8 cellular contexts compared by ENCODE assay signal in genomic region chr22:30424471-30425326, GRCh38. TPM values are rescaled to one million over a fixed set of nuclear protein-coding genes. Genes with fewer than 3 reads are reported as not detected.
DNase-seq lines count a peak whose midpoint lies in the region; ATAC-seq and FAIRE-seq lines count a peak whose summit lies in the region.

No MANE protein-coding gene starts in this region.

- peak; percentile 64 for DNase-seq in activated CD8-positive, alpha-beta memory T cell treated with anti-CD3 and anti-CD28 coated beads, Interleukin-2, amount 50 U/mL, for 48 hours
- no peak for DNase-seq in activated CD8-positive, alpha-beta memory T cell treated with anti-CD3 and anti-CD28 coated beads, Interleukin-2, amount 50 U/mL, for 4 hours
- DNase-seq in RCC 7860 (ENCODE audit: low spot score), result peak; percentile 51
- no peak for DNase-seq in effector memory CD4-positive, alpha-beta T cell
- DNase-seq in naive thymus-derived CD8-positive, alpha-beta T cell, result peak in 2 of 10 donors; percentile 25 to 70
- DNase-seq in effector CD4-positive, alpha-beta T cell, result no peak
- no peak for DNase-seq in NCI-H2196 (lab: John Stamatoyannopoulos, UW; ENCODE audit: unreplicated experiment)

- H3K4me1 ChIP-seq in effector memory CD4-positive, alpha-beta T cell (ENCODE audit: control insufficient read depth, insufficient read depth, low read length, poor library complexity, severe bottlenecking), result peaks cover 42% of the 10 kb centered on the region

- peak in 1 of 2 donors; percentile 6 for ATAC-seq in naive thymus-derived CD8-positive, alpha-beta T cell
- no peak for ATAC-seq in HG02885 (IDR thresholded peaks at IDR 0.05; ENCODE audit: poor library complexity, unreplicated experiment)

- POLR2A ChIA-PET in naive thymus-derived CD8-positive, alpha-beta T cell (lab: Charles Lee), result interaction anchor here (0.7 to 7.4 kb wide), 23 partner anchors 10 to 871 kb away, joined by 3 to 118 read pairs (median 6); partner anchors contain the start of genes CASTOR1, CCDC157, RNF215 and SEC14L2

- H3K27ac Mint-ChIP-seq in naive thymus-derived CD8-positive, alpha-beta T cell, result peak overlapping the region; percentile 97 to 100 (median 99)

- H3K27ac ChIP-seq in effector memory CD4-positive, alpha-beta T cell (ENCODE audit: insufficient read depth, low read length, poor library complexity, severe bottlenecking), result peak overlapping the region; percentile 85

- FAIRE-seq in RCC 7860 (lab: Jason Lieb, UNC), result no peak

- H3K9me3 ChIP-seq in effector memory CD4-positive, alpha-beta T cell (ENCODE audit: control insufficient read depth, low read length), result no peaks in the 10 kb centered on the region

- no peaks in the 10 kb centered on the region for H3K9me3 Mint-ChIP-seq in naive thymus-derived CD8-positive, alpha-beta T cell

- peak overlapping the region; percentile 80 for H3K4me3 ChIP-seq in effector memory CD4-positive, alpha-beta T cell (ENCODE audit: insufficient read depth, low read depth, low read length, poor library complexity, severe bottlenecking)

- H3K36me3 Mint-ChIP-seq in naive thymus-derived CD8-positive, alpha-beta T cell, result peaks cover 0 to 39% (median 2%) of the 10 kb centered on the region in 3 donors

- H3K27me3 ChIP-seq in effector memory CD4-positive, alpha-beta T cell (replicated peaks; ENCODE audit: control insufficient read depth, insufficient read depth, low read length, poor library complexity, severe bottlenecking), result no peaks in the 10 kb centered on the region

- peaks cover 28 to 56% (median 55%) of the 10 kb centered on the region in 4 donors for H3K4me1 Mint-ChIP-seq in naive thymus-derived CD8-positive, alpha-beta T cell

- H3K27me3 Mint-ChIP-seq in naive thymus-derived CD8-positive, alpha-beta T cell, result no peaks in the 10 kb centered on the region

- peak overlapping the region; percentile 92 to 99 (median 98) for H3K4me3 Mint-ChIP-seq in naive thymus-derived CD8-positive, alpha-beta T cell

- peaks cover 5% of the 10 kb centered on the region for H3K36me3 ChIP-seq in effector memory CD4-positive, alpha-beta T cell (ENCODE audit: control insufficient read depth, insufficient read depth, low read length)

RNA-seq across cellular contexts. Expression of gene MTFP1, which starts 0.9 kb away (rescaled TPM):
- 10 to 100 TPM; 15.8 to 18.0 TPM for total RNA-seq in naive thymus-derived CD8-positive, alpha-beta T cell
- polyA plus RNA-seq in naive thymus-derived CD8-positive, alpha-beta T cell, result 10 to 100 TPM; 42.3 to 53.5 (median 50.0) TPM

RNA-seq across cellular contexts. Expression of gene SEC14L2, which starts 27.9 kb away (rescaled TPM):
- total RNA-seq in naive thymus-derived CD8-positive, alpha-beta T cell, result 10 to 100 TPM; 17.8 to 19.9 TPM
- 10 to 100 TPM; 16.8 to 25.9 (median 22.5) TPM for polyA plus RNA-seq in naive thymus-derived CD8-positive, alpha-beta T cell

RNA-seq across cellular contexts. Expression of gene RNF215, which starts 37.5 kb away (rescaled TPM):
- 1 to 10 TPM; 5.6 to 6.2 TPM for total RNA-seq in naive thymus-derived CD8-positive, alpha-beta T cell
- polyA plus RNA-seq in naive thymus-derived CD8-positive, alpha-beta T cell, result under 1 TPM; 0.14 to 0.44 (median 0.39) TPM

RNA-seq across cellular contexts. Expression of gene SEC14L3, which starts 47.1 kb away (rescaled TPM):
- not detected for total RNA-seq in naive thymus-derived CD8-positive, alpha-beta T cell
- not detected for polyA plus RNA-seq in naive thymus-derived CD8-positive, alpha-beta T cell

Comparison
In these comparisons a context has a peak if more than half of its experiments do, and no peak if none do; other contexts are left out.
1. DNase-seq: peak in activated CD8-positive, alpha-beta memory T cell treated with anti-CD3 and anti-CD28 coated beads, Interleukin-2, amount 50 U/mL, for 48 hours (single experiment) and RCC 7860 (single experiment); none in activated CD8-positive, alpha-beta memory T cell treated with anti-CD3 and anti-CD28 coated beads, Interleukin-2, amount 50 U/mL, for 4 hours (single experiment), effector memory CD4-positive, alpha-beta T cell (0 of 3), effector CD4-positive, alpha-beta T cell (single experiment) and NCI-H2196 (single experiment).